ENCODE assay signal across 23 cellular contexts in the genomic region with DNA sequence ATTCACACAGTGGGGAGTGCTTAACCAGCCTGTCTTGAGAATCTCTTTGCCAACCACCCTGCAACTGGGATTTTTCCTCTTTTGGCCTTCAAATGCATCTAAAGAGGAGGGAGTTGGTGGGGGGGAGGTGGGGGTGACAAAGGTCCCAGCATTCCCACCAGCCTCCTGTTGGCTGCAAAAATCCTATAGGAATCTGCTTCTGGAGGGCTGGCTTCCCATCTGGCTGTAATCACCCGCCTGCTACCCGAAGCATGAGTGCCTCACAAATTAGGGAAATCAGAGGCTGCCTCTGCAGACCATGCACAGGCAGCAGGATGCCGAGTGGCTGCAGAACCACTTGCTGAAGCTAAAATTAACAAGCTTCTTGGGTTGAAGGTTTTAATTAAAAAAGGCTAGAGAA.
DNase-seq lines count a peak whose midpoint lies in the region; ATAC-seq and TF ChIP-seq lines count a peak whose summit lies in the region.
"Had no signal": no experiment of that assay in that cellular context is flagged by ENCODE, and none has a peak within 500 bp of the region (broad histone marks: within the 10 kb centered on the region; RNA-seq: fewer than 3 reads in every experiment).

No MANE protein-coding gene starts in this region.

- H4K20me1 ChIP-seq in neural progenitor cell (ENCODE audit: low read depth): no peaks in the 10 kb centered on the region
- H4K20me1 ChIP-seq: BLaER1 treated with 17β-estradiol and CSF1 and Interleukin-3, amounts not matched to agents 10 nM and 100 nM had no signal

- H3K27ac ChIP-seq in endodermal cell (ENCODE audit: low read depth, low read length): no peak overlapping the region
- peak overlapping the region; percentile 1 for H3K27ac ChIP-seq in neural progenitor cell
- H3K27ac ChIP-seq: A549; BLaER1 treated with 17β-estradiol and CSF1 and Interleukin-3, amounts not matched to agents 10 nM and 100 nM had no signal

- H3K36me3 Mint-ChIP-seq in endodermal cell (ENCODE audit: low read depth) (no peaks in the 10 kb centered on the region), neural progenitor cell (peaks cover 1% of the 10 kb centered on the region)
- H3K36me3 Mint-ChIP-seq: CD14-positive monocyte had no signal

- TF ChIP-seq CTCF in endodermal cell (conservative IDR thresholded peaks at IDR 0.05) (no peak), neural progenitor cell (IDR thresholded peaks at IDR 0.05) (no peak)

- H3K4me3 Mint-ChIP-seq in endodermal cell: no peak overlapping the region
- no peak overlapping the region for H3K4me3 Mint-ChIP-seq in neural progenitor cell
- H3K4me3 Mint-ChIP-seq: CD14-positive monocyte; CD4-positive, alpha-beta T cell; CD8-positive, alpha-beta memory T cell; HFFc6 had no signal

- H2AFZ ChIP-seq in neural progenitor cell (replicated peaks): no peak overlapping the region

- H3K9me3 ChIP-seq in endodermal cell (ENCODE audit: control insufficient read depth, low read length) (no peaks in the 10 kb centered on the region), neural progenitor cell (ENCODE audit: low read depth) (no peaks in the 10 kb centered on the region)
- H3K9me3 ChIP-seq: A549; BE2C; BLaER1 treated with 17β-estradiol and CSF1 and Interleukin-3, amounts not matched to agents 10 nM and 100 nM; HAP-1 had no signal

- H3K27me3 Mint-ChIP-seq in endodermal cell (ENCODE audit: insufficient read depth) (peaks cover 40% of the 10 kb centered on the region), neural progenitor cell (ENCODE audit: insufficient read depth, low read depth) (peaks cover 13% of the 10 kb centered on the region)

- H3K9ac ChIP-seq in endodermal cell (ENCODE audit: extremely low read depth, low read length, poor library complexity, severe bottlenecking): no peak overlapping the region
- H3K9ac ChIP-seq in neural progenitor cell: no peak overlapping the region
- H3K9ac ChIP-seq: BLaER1 treated with 17β-estradiol and CSF1 and Interleukin-3, amounts not matched to agents 10 nM and 100 nM had no signal

- no peaks in the 10 kb centered on the region for H3K79me2 ChIP-seq in neural progenitor cell (ENCODE audit: low read depth)

- H3K4me3 ChIP-seq in H7 (ENCODE audit: insufficient read depth, low read depth, low read length) (no peak overlapping the region), endodermal cell (ENCODE audit: low read length) (no peak overlapping the region), neural progenitor cell (no peak overlapping the region)
- H3K4me3 ChIP-seq: A549; BLaER1 treated with 17β-estradiol and CSF1 and Interleukin-3, amounts not matched to agents 10 nM and 100 nM; GM12878; HAP-1 had no signal

- peaks cover 3% of the 10 kb centered on the region for H3K4me1 Mint-ChIP-seq in endodermal cell
- H3K4me1 Mint-ChIP-seq in neural progenitor cell: peaks cover 30% of the 10 kb centered on the region
- H3K4me1 Mint-ChIP-seq: CD14-positive monocyte had no signal

- peak overlapping the region; percentile 59 for H3K4me2 ChIP-seq in neural progenitor cell
- H3K4me2 ChIP-seq: A549; BLaER1 treated with 17β-estradiol and CSF1 and Interleukin-3, amounts not matched to agents 10 nM and 100 nM had no signal

- H3F3A ChIP-seq in neural progenitor cell (ENCODE audit: low read depth): peaks cover 27% of the 10 kb centered on the region

- DNase-seq in NCI-H82 (lab: John Stamatoyannopoulos, UW): peak; percentile 53
- no peak for DNase-seq in NCI-H82 treated with DMSO at 0.1 percent for 48 hours (lab: John Stamatoyannopoulos, UW; ENCODE audit: unreplicated experiment)
- DNase-seq in H7: peak; percentile 22
- DNase-seq in endodermal cell: peak; percentile 58
- DNase-seq in neural progenitor cell (ENCODE audit: low spot score): peak; percentile 58
- DNase-seq in NCI-H2107 (lab: John Stamatoyannopoulos, UW): no peak
- DNase-seq: 8988T; ACHN; AML-193; BE2C; CD4-positive, alpha-beta T cell; CD8-positive, alpha-beta memory T cell; DMS 273 treated with DMSO at 0.1 percent for 48 hours; DMS79; EL; GDM1; HFFc6 had no signal

- 33 to 71% methylated on average over 1 to 3 of the region's 3 CpGs for WGBS in endodermal cell (ENCODE audit: insufficient coverage in 1 of 2, insufficient read length in 1 of 2), 2 experiments

- H3K27me3 ChIP-seq in H7 (ENCODE audit: control insufficient read depth, insufficient read depth, low read length) (peaks cover 2% of the 10 kb centered on the region; the same call in 1 of the 2 replicates), endodermal cell (ENCODE audit: control insufficient read depth, insufficient read depth, low read length, poor library complexity, severe bottlenecking) (peaks cover 27% of the 10 kb centered on the region), neural progenitor cell (no peaks in the 10 kb centered on the region)

- no peaks in the 10 kb centered on the region for H3K4me1 ChIP-seq in endodermal cell (ENCODE audit: control insufficient read depth, insufficient read depth, low read length)
- H3K4me1 ChIP-seq in neural progenitor cell: peaks cover 24% of the 10 kb centered on the region
- H3K4me1 ChIP-seq: A549; BE2C; BLaER1 treated with 17β-estradiol and CSF1 and Interleukin-3, amounts not matched to agents 10 nM and 100 nM; HAP-1 had no signal

- no peak for ATAC-seq in GM18868 (IDR thresholded peaks at IDR 0.05; ENCODE audit: unreplicated experiment)
- ATAC-seq: A549, GM12878 had no signal

- no peaks in the 10 kb centered on the region for H3K9me3 Mint-ChIP-seq in endodermal cell
- peaks cover 2% of the 10 kb centered on the region for H3K9me3 Mint-ChIP-seq in neural progenitor cell
- H3K9me3 Mint-ChIP-seq: CD4-positive, alpha-beta T cell had no signal

- no peaks in the 10 kb centered on the region for H3K36me3 ChIP-seq in H7 (replicated peaks; ENCODE audit: control insufficient read depth, insufficient read depth, low read length)
- H3K36me3 ChIP-seq in endodermal cell (ENCODE audit: control insufficient read depth, insufficient read depth, low read length): no peaks in the 10 kb centered on the region
- H3K36me3 ChIP-seq in neural progenitor cell: no peaks in the 10 kb centered on the region
- H3K36me3 ChIP-seq: BE2C; BLaER1 treated with 17β-estradiol and CSF1 and Interleukin-3, amounts not matched to agents 10 nM and 100 nM; HAP-1 had no signal

- H3K27ac Mint-ChIP-seq in endodermal cell (no peak overlapping the region), neural progenitor cell (peak overlapping the region; percentile 13)
- H3K27ac Mint-ChIP-seq: CD14-positive monocyte; CD4-positive, alpha-beta T cell; CD8-positive, alpha-beta memory T cell; HFFc6 had no signal

Comparison
In these comparisons a context has a peak if more than half of its experiments do, and no peak if none do; other contexts are left out.
1. DNase-seq: peak in NCI-H82 (single experiment), H7 (single experiment), endodermal cell (single experiment) and neural progenitor cell (single experiment); none in NCI-H82 treated with DMSO at 0.1 percent for 48 hours (single experiment) and NCI-H2107 (single experiment).